In the genomic region with DNA sequence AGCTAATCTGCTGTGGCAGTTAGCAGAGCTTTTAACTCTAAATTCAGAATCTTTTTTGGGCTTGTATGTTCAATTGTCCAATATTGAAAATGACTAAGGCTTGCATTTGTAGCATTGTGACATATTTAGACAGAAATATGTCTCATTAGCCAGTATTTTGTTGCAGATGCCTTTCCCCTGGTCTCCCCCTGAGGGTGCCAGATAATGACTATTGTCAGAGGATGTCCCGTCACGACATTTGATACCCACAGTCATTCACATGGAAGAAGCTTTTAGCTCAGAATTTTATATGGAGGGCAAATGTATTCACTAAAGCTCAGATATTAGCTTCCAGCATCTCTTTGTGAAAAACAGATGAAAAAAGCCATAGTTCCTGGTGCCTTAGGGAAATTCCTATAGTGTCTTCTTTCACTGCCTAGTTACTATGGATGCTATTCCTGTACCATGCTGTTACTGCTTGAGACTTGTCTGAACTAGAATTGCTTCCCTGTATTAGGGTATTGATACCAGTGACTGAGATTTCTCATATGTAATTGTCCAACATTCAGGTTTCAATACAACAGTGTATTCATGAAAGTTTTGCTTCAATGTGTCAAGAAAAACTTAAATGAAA, we compare ENCODE assay signal across 19 cellular contexts.
"Had no signal": no experiment of that assay in that cellular context is flagged by ENCODE, and none has a peak within 500 bp of the region (broad histone marks: within the 10 kb centered on the region; RNA-seq: fewer than 3 reads in every experiment).

No MANE protein-coding gene starts in this region.

- H3K27ac ChIP-seq: brain microvascular endothelial cell, epithelial cell of prostate, gastroesophageal sphincter, sigmoid colon, thoracic aorta had no signal

- H3K4me3 ChIP-seq: gastroesophageal sphincter, sigmoid colon, thoracic aorta had no signal

- FAIRE-seq: kidney had no signal

- H3K36me3 ChIP-seq: brain microvascular endothelial cell, gastroesophageal sphincter, sigmoid colon, thoracic aorta had no signal

- H3K9me3 ChIP-seq: gastroesophageal sphincter, sigmoid colon, thoracic aorta had no signal

- ATAC-seq: activated CD8-positive, alpha-beta T cell treated with anti-CD3 and anti-CD28 coated beads, Interleukin-2, amount 10 ng/mL, durations not matched to agents 7 days and 5 days; gastroesophageal sphincter; left ventricle myocardium superior; stimulated activated effector memory CD8-positive, alpha-beta T cell treated with anti-CD3 and anti-CD28 coated beads, Interleukin-12 subunit alpha, Interleukin-12 subunit beta, amount 100 ng/mL, for 72 hours; T-helper 17 cell had no signal

- DNase-seq: activated CD4-positive, alpha-beta T cell treated with anti-CD3 and anti-CD28 coated beads for 48 hours; activated CD8-positive, alpha-beta memory T cell treated with anti-CD3 and anti-CD28 coated beads, Interleukin-2, amount 50 U/mL, for 48 hours; activated CD8-positive, alpha-beta T cell treated with anti-CD3 and anti-CD28 coated beads, Interleukin-2, amount 10 ng/mL, durations not matched to agents 7 days and 5 days; activated naive CD4-positive, alpha-beta T cell treated with Interleukin-2 at 50 U/mL for 16 hours; anterior cingulate cortex; brain microvascular endothelial cell; cerebellar nuclear complex; effector memory CD4-positive, alpha-beta T cell; kidney; left ventricle myocardium superior; mesenchymal stem cell; sigmoid colon; stimulated activated CD4-positive, alpha-beta T cell treated with anti-CD3 and anti-CD28 coated beads, Interleukin-12 subunit alpha, Interleukin-12 subunit beta, amount 100 ng/mL, for 4 hours; stimulated activated CD4-positive, alpha-beta T cell treated with anti-CD3 and anti-CD28 coated beads, Interleukin-2, amount 100 ng/mL, for 24 hours; T-helper 17 cell had no signal

- H3K27me3 ChIP-seq: brain microvascular endothelial cell, gastroesophageal sphincter, sigmoid colon had no signal
